Comparison of ENCODE assay signal across 20 cellular contexts in genomic region chr1:71364236-71364635, GRCh38.
"Had no signal": no experiment of that assay in that cellular context is flagged by ENCODE, and none has a peak within 500 bp of the region (broad histone marks: within the 10 kb centered on the region; RNA-seq: fewer than 3 reads in every experiment).

No MANE protein-coding gene starts in this region.

- H3K9me3 ChIP-seq: breast epithelium, esophagus squamous epithelium, ovary, psoas muscle, thoracic aorta, upper lobe of left lung had no signal

- DNase-seq: activated CD4-positive, alpha-beta T cell treated with anti-CD3 and anti-CD28 coated beads, Interleukin-2, amount 10 ng/mL, durations not matched to agents 24 days and 14 days; activated CD8-positive, alpha-beta T cell treated with anti-CD3 and anti-CD28 coated beads, Interleukin-2, amount 10 ng/mL, durations not matched to agents 7 days and 5 days; activated naive CD4-positive, alpha-beta T cell treated with Interleukin-2 at 50 U/mL for 16 hours; activated naive CD8-positive, alpha-beta T cell treated with anti-CD3 and anti-CD28 coated beads, Interleukin-2, amount 10 ng/mL, durations not matched to agents 7 days and 5 days; activated T-cell treated with anti-CD3 and anti-CD28 coated beads, Interleukin-2, amount 50 U/mL, for 24 hours; cerebellar nuclear complex; effector memory CD4-positive, alpha-beta T cell; esophagus squamous epithelium; islet precursor cell; left colon; natural killer cell; ovary; psoas muscle; stimulated activated CD4-positive, alpha-beta T cell treated with anti-CD3 and anti-CD28 coated beads, Interleukin-4, amount 100 ng/mL, for 4 hours; upper lobe of left lung had no signal

- H3K27me3 ChIP-seq: breast epithelium, esophagus squamous epithelium, ovary, upper lobe of left lung had no signal

- H3K27ac ChIP-seq: breast epithelium, esophagus squamous epithelium, ovary, psoas muscle, thoracic aorta, upper lobe of left lung had no signal

- H3K36me3 ChIP-seq: breast epithelium, esophagus squamous epithelium, ovary, thoracic aorta, upper lobe of left lung had no signal

- H3K4me1 ChIP-seq: breast epithelium, esophagus squamous epithelium, psoas muscle, upper lobe of left lung had no signal

- ATAC-seq: activated CD8-positive, alpha-beta T cell treated with anti-CD3 and anti-CD28 coated beads, Interleukin-2, amount 10 ng/mL, durations not matched to agents 7 days and 5 days; left colon; natural killer cell; psoas muscle; sciatic nerve; stimulated activated memory B cell treated with anti-CD40 and anti-IgM and Interleukin-4, amounts not matched to agents 10 μg/mL and 1 μg/mL and 100 μg/mL, for 72 hours had no signal

- H3K4me3 ChIP-seq: breast epithelium, esophagus squamous epithelium, lung, ovary, psoas muscle, thoracic aorta, upper lobe of left lung had no signal
